1 cellular context compared by ENCODE assay signal in genomic region chr12:42652048-42652447, GRCh38.
TF ChIP-seq lines count a peak whose summit lies in the region.

No MANE protein-coding gene starts in this region.

TF ChIP-seq in H1, 55 proteins besides CTCF, POLR2A, EP300 and RAD21 (continued from another document):
- TF ChIP-seq, protein P1, sequence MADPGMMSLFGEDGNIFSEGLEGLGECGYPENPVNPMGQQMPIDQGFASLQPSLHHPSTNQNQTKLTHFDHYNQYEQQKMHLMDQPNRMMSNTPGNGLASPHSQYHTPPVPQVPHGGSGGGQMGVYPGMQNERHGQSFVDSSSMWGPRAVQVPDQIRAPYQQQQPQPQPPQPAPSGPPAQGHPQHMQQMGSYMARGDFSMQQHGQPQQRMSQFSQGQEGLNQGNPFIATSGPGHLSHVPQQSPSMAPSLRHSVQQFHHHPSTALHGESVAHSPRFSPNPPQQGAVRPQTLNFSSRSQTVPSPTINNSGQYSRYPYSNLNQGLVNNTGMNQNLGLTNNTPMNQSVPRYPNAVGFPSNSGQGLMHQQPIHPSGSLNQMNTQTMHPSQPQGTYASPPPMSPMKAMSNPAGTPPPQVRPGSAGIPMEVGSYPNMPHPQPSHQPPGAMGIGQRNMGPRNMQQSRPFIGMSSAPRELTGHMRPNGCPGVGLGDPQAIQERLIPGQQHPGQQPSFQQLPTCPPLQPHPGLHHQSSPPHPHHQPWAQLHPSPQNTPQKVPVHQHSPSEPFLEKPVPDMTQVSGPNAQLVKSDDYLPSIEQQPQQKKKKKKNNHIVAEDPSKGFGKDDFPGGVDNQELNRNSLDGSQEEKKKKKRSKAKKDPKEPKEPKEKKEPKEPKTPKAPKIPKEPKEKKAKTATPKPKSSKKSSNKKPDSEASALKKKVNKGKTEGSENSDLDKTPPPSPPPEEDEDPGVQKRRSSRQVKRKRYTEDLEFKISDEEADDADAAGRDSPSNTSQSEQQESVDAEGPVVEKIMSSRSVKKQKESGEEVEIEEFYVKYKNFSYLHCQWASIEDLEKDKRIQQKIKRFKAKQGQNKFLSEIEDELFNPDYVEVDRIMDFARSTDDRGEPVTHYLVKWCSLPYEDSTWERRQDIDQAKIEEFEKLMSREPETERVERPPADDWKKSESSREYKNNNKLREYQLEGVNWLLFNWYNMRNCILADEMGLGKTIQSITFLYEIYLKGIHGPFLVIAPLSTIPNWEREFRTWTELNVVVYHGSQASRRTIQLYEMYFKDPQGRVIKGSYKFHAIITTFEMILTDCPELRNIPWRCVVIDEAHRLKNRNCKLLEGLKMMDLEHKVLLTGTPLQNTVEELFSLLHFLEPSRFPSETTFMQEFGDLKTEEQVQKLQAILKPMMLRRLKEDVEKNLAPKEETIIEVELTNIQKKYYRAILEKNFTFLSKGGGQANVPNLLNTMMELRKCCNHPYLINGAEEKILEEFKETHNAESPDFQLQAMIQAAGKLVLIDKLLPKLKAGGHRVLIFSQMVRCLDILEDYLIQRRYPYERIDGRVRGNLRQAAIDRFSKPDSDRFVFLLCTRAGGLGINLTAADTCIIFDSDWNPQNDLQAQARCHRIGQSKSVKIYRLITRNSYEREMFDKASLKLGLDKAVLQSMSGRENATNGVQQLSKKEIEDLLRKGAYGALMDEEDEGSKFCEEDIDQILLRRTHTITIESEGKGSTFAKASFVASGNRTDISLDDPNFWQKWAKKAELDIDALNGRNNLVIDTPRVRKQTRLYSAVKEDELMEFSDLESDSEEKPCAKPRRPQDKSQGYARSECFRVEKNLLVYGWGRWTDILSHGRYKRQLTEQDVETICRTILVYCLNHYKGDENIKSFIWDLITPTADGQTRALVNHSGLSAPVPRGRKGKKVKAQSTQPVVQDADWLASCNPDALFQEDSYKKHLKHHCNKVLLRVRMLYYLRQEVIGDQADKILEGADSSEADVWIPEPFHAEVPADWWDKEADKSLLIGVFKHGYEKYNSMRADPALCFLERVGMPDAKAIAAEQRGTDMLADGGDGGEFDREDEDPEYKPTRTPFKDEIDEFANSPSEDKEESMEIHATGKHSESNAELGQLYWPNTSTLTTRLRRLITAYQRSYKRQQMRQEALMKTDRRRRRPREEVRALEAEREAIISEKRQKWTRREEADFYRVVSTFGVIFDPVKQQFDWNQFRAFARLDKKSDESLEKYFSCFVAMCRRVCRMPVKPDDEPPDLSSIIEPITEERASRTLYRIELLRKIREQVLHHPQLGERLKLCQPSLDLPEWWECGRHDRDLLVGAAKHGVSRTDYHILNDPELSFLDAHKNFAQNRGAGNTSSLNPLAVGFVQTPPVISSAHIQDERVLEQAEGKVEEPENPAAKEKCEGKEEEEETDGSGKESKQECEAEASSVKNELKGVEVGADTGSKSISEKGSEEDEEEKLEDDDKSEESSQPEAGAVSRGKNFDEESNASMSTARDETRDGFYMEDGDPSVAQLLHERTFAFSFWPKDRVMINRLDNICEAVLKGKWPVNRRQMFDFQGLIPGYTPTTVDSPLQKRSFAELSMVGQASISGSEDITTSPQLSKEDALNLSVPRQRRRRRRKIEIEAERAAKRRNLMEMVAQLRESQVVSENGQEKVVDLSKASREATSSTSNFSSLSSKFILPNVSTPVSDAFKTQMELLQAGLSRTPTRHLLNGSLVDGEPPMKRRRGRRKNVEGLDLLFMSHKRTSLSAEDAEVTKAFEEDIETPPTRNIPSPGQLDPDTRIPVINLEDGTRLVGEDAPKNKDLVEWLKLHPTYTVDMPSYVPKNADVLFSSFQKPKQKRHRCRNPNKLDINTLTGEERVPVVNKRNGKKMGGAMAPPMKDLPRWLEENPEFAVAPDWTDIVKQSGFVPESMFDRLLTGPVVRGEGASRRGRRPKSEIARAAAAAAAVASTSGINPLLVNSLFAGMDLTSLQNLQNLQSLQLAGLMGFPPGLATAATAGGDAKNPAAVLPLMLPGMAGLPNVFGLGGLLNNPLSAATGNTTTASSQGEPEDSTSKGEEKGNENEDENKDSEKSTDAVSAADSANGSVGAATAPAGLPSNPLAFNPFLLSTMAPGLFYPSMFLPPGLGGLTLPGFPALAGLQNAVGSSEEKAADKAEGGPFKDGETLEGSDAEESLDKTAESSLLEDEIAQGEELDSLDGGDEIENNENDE (IDR thresholded peaks at IDR 0.05; ENCODE audit: insufficient replicate concordance, low read length) = no peak
- TF ChIP-seq ATF2 (IDR thresholded peaks at IDR 0.05; ENCODE audit: low read length) = no peak
TF ChIP-seq in H1: peak in this region for 0.
